20 cellular contexts compared by ENCODE assay signal in the genomic region with DNA sequence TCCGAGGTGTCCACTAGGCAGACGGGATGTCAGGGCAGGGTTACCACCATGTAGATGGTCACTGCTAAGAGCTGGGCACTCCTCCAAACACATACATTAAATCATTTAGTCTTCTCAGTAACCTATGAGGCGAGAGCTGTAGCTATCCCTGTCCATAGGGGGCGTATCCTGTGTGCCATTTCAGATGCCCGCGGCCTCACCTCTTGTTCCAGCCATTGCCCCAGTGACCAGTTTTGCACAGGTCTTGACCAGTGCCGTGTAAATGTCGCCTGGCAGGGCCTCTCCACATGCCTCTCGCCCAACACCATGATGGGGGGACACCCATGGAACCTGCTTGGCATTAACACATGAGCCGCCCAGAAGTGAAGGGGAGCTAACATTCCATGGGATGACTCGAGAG. TPM values are rescaled to one million over a fixed set of nuclear protein-coding genes. Genes with fewer than 3 reads are reported as not detected.
DNase-seq lines count a peak whose midpoint lies in the region; ATAC-seq, FAIRE-seq and TF ChIP-seq lines count a peak whose summit lies in the region.
"Had no signal": no experiment of that assay in that cellular context is flagged by ENCODE, and none has a peak within 500 bp of the region (broad histone marks: within the 10 kb centered on the region; RNA-seq: fewer than 3 reads in every experiment).

No MANE protein-coding gene starts in this region.

- H3K18ac ChIP-seq in H9 (ENCODE audit: insufficient read length, low read depth, low read length) (no peak overlapping the region), H1 (ENCODE audit: extremely low read depth, low read length) (no peak overlapping the region)

- H2BK5ac ChIP-seq in H9 (ENCODE audit: insufficient read length, low read length) (no peak overlapping the region), H1 (ENCODE audit: low read depth, low read length) (no peak overlapping the region)

- POLR2A ChIA-PET in H1 (lab: Charles Lee; ENCODE audit: partially characterized antibody): interaction anchor here (0.9 to 4.0 kb wide), 9 partner anchors 10 to 54 kb away, joined by 3 to 15 read pairs (median 4); no protein-coding TSS in a partner anchor

- H3K27me3 Mint-ChIP-seq in H9 (ENCODE audit: low read depth) (no peaks in the 10 kb centered on the region; the same call in 1 of the 2 replicates), nephron progenitor cell (ENCODE audit: low read depth, poor library complexity) (peaks cover 5% of the 10 kb centered on the region)
- no peaks in the 10 kb centered on the region for H3K27me3 Mint-ChIP-seq in effector memory CD8-positive, alpha-beta T cell

- H3K36me3 ChIP-seq in H1 (ENCODE audit: control insufficient read depth in 2 of 4, insufficient read depth in 4 of 4, low read length in 3 of 4): no peaks in the 10 kb centered on the region
- H3K36me3 ChIP-seq: BLaER1 had no signal

- no peak for ATAC-seq in effector memory CD8-positive, alpha-beta T cell (replicated peaks)
- ATAC-seq: CD8-positive, alpha-beta T cell; HCT116; K562 had no signal

- H3K9me3 ChIP-seq in H9 (ENCODE audit: control insufficient read depth, low read depth, low read length) (no peaks in the 10 kb centered on the region), H1 (ENCODE audit: insufficient read depth in 2 of 2, low read depth in 1 of 2, low read length in 1 of 2) (no peaks in the 10 kb centered on the region)
- H3K9me3 ChIP-seq: BLaER1 had no signal

- H2BK120ac ChIP-seq in H9 (ENCODE audit: low read depth, low read length, poor library complexity, severe bottlenecking): no peak overlapping the region
- H2BK120ac ChIP-seq in H1 (replicated peaks; ENCODE audit: low read depth, low read length): no peak overlapping the region

- no peaks in the 10 kb centered on the region for H3K27me3 ChIP-seq in H9 (ENCODE audit: insufficient read depth, low read length)
- 0 out of 7 replicates have a peak, but pooled peaks cover 0 to 2% (median 0%) of the 10 kb centered on the region in 4 experiments for H3K27me3 ChIP-seq in H1 (replicated peaks in 1 of 4; ENCODE audit: control insufficient read depth in 3 of 4, extremely low read depth in 1 of 4, insufficient read depth in 3 of 4, low read length in 3 of 4)
- H3K27me3 ChIP-seq: BLaER1 had no signal

- no peak for DNase-seq in H9
- no peak for DNase-seq in H1 (ENCODE audit: low read depth in 1 of 2, low spot score in 2 of 2)
- no peak for DNase-seq in nephron progenitor cell
- DNase-seq in nucleus accumbens (lab: John Stamatoyannopoulos, UW): no peak
- no peak for DNase-seq in NCI-H2196 (lab: John Stamatoyannopoulos, UW; ENCODE audit: unreplicated experiment)
- no peak for DNase-seq in effector memory CD8-positive, alpha-beta T cell
- DNase-seq in NCI-H524 (lab: John Stamatoyannopoulos, UW): no peak
- DNase-seq: CD8-positive, alpha-beta T cell; DMS53; NCI-H1105 treated with DMSO at 0.1 percent for 48 hours; NCI-H1694; NCI-H2081 treated with DMSO at 0.1 percent for 48 hours; NCI-H748 treated with DMSO at 0.1 percent for 48 hours; OCI-M1; SHP77 had no signal

- no peak overlapping the region for H3T11ph ChIP-seq in H9 (ENCODE audit: low read length)

- H3K27ac ChIP-seq in H9 (ENCODE audit: insufficient read length, low read depth, low read length) (no peak overlapping the region), H1 (ENCODE audit: low read depth, low read length) (no peak overlapping the region)
- H3K27ac ChIP-seq: BLaER1, SK-N-MC had no signal

- H3K23me2 ChIP-seq in H9 (ENCODE audit: insufficient read length, low read depth, low read length, poor library complexity, severe bottlenecking) (no peaks in the 10 kb centered on the region), H1 (ENCODE audit: low read depth, low read length) (no peaks in the 10 kb centered on the region; the same call in 1 of the 2 replicates)

- no peak overlapping the region for H3K4me3 ChIP-seq in H1 (ENCODE audit: extremely low read depth in 1 of 4, insufficient read depth in 2 of 4, low read depth in 3 of 4, low read length in 4 of 4)
- H3K4me3 ChIP-seq: BLaER1, K562, SK-N-MC had no signal

- no peak for TF ChIP-seq POLR2A in H1 (IDR thresholded peaks at IDR 0.05; ENCODE audit: control extremely low read depth in 1 of 2, low read depth in 2 of 2, low read length in 2 of 2)

- H3K14ac ChIP-seq in H9 (ENCODE audit: insufficient read depth, low read length) (no peak overlapping the region), H1 (ENCODE audit: insufficient read length) (no peak overlapping the region)

- H4K91ac ChIP-seq in H9 (ENCODE audit: insufficient read length, low read depth, low read length): no peak overlapping the region
- no peak overlapping the region for H4K91ac ChIP-seq in H1 (replicated peaks; ENCODE audit: insufficient read length, low read length)

- H3K79me1 ChIP-seq in H9 (ENCODE audit: insufficient read depth, low read depth, low read length, poor library complexity, severe bottlenecking): no peaks in the 10 kb centered on the region
- H3K79me1 ChIP-seq in H1 (ENCODE audit: low read depth, low read length): no peaks in the 10 kb centered on the region

- H3K27ac Mint-ChIP-seq in H9 (no peak overlapping the region; a peak in 1 of 7 replicates), nephron progenitor cell (peak overlapping the region; percentile 4)
- no peak overlapping the region for H3K27ac Mint-ChIP-seq in effector memory CD8-positive, alpha-beta T cell
- H3K27ac Mint-ChIP-seq: CD8-positive, alpha-beta T cell had no signal

- H2BK20ac ChIP-seq in H9 (ENCODE audit: low read depth, low read length, poor library complexity, severe bottlenecking) (no peak overlapping the region), H1 (ENCODE audit: low read length) (no peak overlapping the region)

- FAIRE-seq in H1 (lab: Jason Lieb, UNC): no peak
- FAIRE-seq: K562 had no signal

- H2AFZ ChIP-seq in H9 (ENCODE audit: low read length) (no peak overlapping the region), H1 (ENCODE audit: low read length) (no peak overlapping the region)

- H3K4me1 ChIP-seq in H9 (ENCODE audit: insufficient read depth, low read length) (peaks cover 9% of the 10 kb centered on the region; the same call in 1 of the 2 replicates), H1 (replicated peaks in 1 of 4; ENCODE audit: control insufficient read depth in 3 of 4, insufficient read depth in 4 of 4, low read length in 3 of 4) (peaks cover 0 to 9% (median 0%) of the 10 kb centered on the region in 4 experiments; a peak in 3 of 7 replicates)

- H2BK15ac ChIP-seq in H9 (ENCODE audit: low read depth, low read length) (no peak overlapping the region), H1 (ENCODE audit: low read length) (0 out of 2 replicates have a peak overlapping the region, but pooled peaks have one; percentile 50)

- TF ChIP-seq CTCF in GM12873 (IDR thresholded peaks at IDR 0.05; ENCODE audit: insufficient read depth, low read depth, low read length, missing control alignments) (peak; percentile 8), H9 (conservative IDR thresholded peaks at IDR 0.05) (peak; percentile 49), H1 (IDR thresholded peaks at IDR 0.05; ENCODE audit: control extremely low read depth in 1 of 3, insufficient read depth in 1 of 3, low read depth in 1 of 3, low read length in 3 of 3) (peak in 2 of 3 experiments; percentile 46 to 54; a peak in 3 of 4 replicates), nephron progenitor cell (IDR thresholded peaks at IDR 0.05) (no peak)

- no peak overlapping the region for H4K5ac ChIP-seq in H9 (ENCODE audit: insufficient read length, low read depth, low read length)
- no peak overlapping the region for H4K5ac ChIP-seq in H1 (ENCODE audit: insufficient read length, low read depth, low read length)

- no peaks in the 10 kb centered on the region for H3K79me2 ChIP-seq in H9 (ENCODE audit: insufficient read depth, low read length)
- H3K79me2 ChIP-seq in H1 (ENCODE audit: control insufficient read depth in 1 of 2, insufficient read depth in 2 of 2, low read length in 2 of 2): no peaks in the 10 kb centered on the region

- no peaks in the 10 kb centered on the region for H3K9me3 Mint-ChIP-seq in H9
- H3K9me3 Mint-ChIP-seq in nephron progenitor cell: no peaks in the 10 kb centered on the region
- no peaks in the 10 kb centered on the region for H3K9me3 Mint-ChIP-seq in effector memory CD8-positive, alpha-beta T cell
- H3K9me3 Mint-ChIP-seq: CD8-positive, alpha-beta T cell had no signal

- H3K4ac ChIP-seq in H9 (ENCODE audit: low read depth, low read length) (no peak overlapping the region), H1 (replicated peaks; ENCODE audit: insufficient read length, low read depth, low read length) (no peak overlapping the region)

- H4K8ac ChIP-seq in H9 (replicated peaks; ENCODE audit: insufficient read length, low read depth, low read length) (no peak overlapping the region), H1 (ENCODE audit: extremely low read depth, insufficient read depth, low read length) (no peak overlapping the region)

- H3K23ac ChIP-seq in H9 (ENCODE audit: insufficient read length, low read depth, low read length) (no peak overlapping the region), H1 (ENCODE audit: insufficient read length) (no peak overlapping the region)

- H2AK5ac ChIP-seq in H9 (ENCODE audit: insufficient read length, low read length) (no peak overlapping the region), H1 (ENCODE audit: low read depth, low read length) (no peak overlapping the region)

- H3K4me3 Mint-ChIP-seq in H9 (no peak overlapping the region), nephron progenitor cell (no peak overlapping the region)
- H3K4me3 Mint-ChIP-seq in effector memory CD8-positive, alpha-beta T cell: no peak overlapping the region
- H3K4me3 Mint-ChIP-seq: CD8-positive, alpha-beta T cell had no signal

- peak in 1 of 2 experiments; percentile 35; a peak in 2 of 4 replicates for TF ChIP-seq RAD21 in H1 (IDR thresholded peaks at IDR 0.05 in 1 of 2, conservative IDR thresholded peaks at IDR 0.05 in 1 of 2; ENCODE audit: low read depth in 2 of 2, low read length in 2 of 2)

- no CpG with 5 or more reads among the region's 11 CpGs for WGBS in H9 (ENCODE audit: extremely low coverage, insufficient read length, low lambda C conversion rate)
- WGBS in H1 (ENCODE audit: extremely low coverage in 1 of 2, insufficient coverage in 1 of 2, insufficient read length in 1 of 2, insufficient replicate concordance in 2 of 2, low coverage in 1 of 2, low lambda C conversion rate in 2 of 2, missing lambda C conversion rate in 1 of 2), 2 experiments: 84% methylated on average over 11 of the region's 11 CpGs; no CpG with 5 or more reads in 1 of the 2 experiments

- no peak overlapping the region for H3K9ac ChIP-seq in H9 (ENCODE audit: extremely low read depth, insufficient read length, low read length)
- H3K9ac ChIP-seq in H1 (replicated peaks in 1 of 4; ENCODE audit: extremely low read depth in 1 of 4, low read depth in 3 of 4, low read length in 3 of 4): no peak overlapping the region
- H3K9ac ChIP-seq: BLaER1 had no signal

- H3K4me1 Mint-ChIP-seq in H9 (peaks cover 20 to 28% of the 10 kb centered on the region in 2 experiments), nephron progenitor cell (peaks cover 48% of the 10 kb centered on the region)
- H3K4me1 Mint-ChIP-seq in effector memory CD8-positive, alpha-beta T cell (ENCODE audit: low read depth in 2 of 2): peaks cover 21 to 28% of the 10 kb centered on the region in 2 donors

- H3K36me3 Mint-ChIP-seq in H9 (ENCODE audit: insufficient read depth in 1 of 3, low read depth in 3 of 3) (no peaks in the 10 kb centered on the region), nephron progenitor cell (ENCODE audit: low read depth) (no peaks in the 10 kb centered on the region)
- no peaks in the 10 kb centered on the region for H3K36me3 Mint-ChIP-seq in effector memory CD8-positive, alpha-beta T cell (ENCODE audit: insufficient read depth)

- no peaks in the 10 kb centered on the region for H4K20me1 ChIP-seq in H9 (ENCODE audit: control insufficient read depth, insufficient read depth, insufficient read length)
- no peaks in the 10 kb centered on the region for H4K20me1 ChIP-seq in H1 (replicated peaks in 1 of 2; ENCODE audit: control insufficient read depth in 1 of 2, insufficient read depth in 2 of 2, low read length in 2 of 2)
- H4K20me1 ChIP-seq: BLaER1 had no signal

- no peak for TF ChIP-seq EP300 in H1 (IDR thresholded peaks at IDR 0.05; ENCODE audit: borderline replicate concordance in 1 of 2, low read depth in 2 of 2, low read length in 2 of 2)

- no peak overlapping the region for H3K56ac ChIP-seq in H9 (ENCODE audit: insufficient read length, low read depth, low read length)
- no peak overlapping the region for H3K56ac ChIP-seq in H1 (replicated peaks; ENCODE audit: insufficient read length, low read depth, low read length)

- CTCF ChIA-PET in H1 (lab: Charles Lee; ENCODE audit: partially characterized antibody): interaction anchor here (0.7 to 5.5 kb wide), 30 partner anchors 8 to 214 kb away, joined by 3 to 65 read pairs (median 4); no protein-coding TSS in a partner anchor

- H2BK12ac ChIP-seq in H9 (ENCODE audit: insufficient read length, low read depth, low read length) (no peak overlapping the region), H1 (ENCODE audit: low read depth, low read length) (no peak overlapping the region)

- no peak overlapping the region for H3K4me2 ChIP-seq in H9 (ENCODE audit: insufficient read depth, insufficient read length, low read length)
- H3K4me2 ChIP-seq in H1 (ENCODE audit: insufficient read depth in 1 of 2, low read depth in 2 of 2, low read length in 2 of 2): no peak overlapping the region

RNA-seq across cellular contexts. Expression of a gene that starts 20.8 kb away (rescaled TPM):
- 200 and 208 TPM in 2 replicates for total RNA-seq in H9 (2021)
- total RNA-seq in H1 (2021; fragmentation: NEBNext Ultra II Directional; extraction: Animal tissue kit (Norgen Biotek cat#: 25700)): 180 and 186 TPM in 2 replicates
- polyA plus RNA-seq in H1 (2011; rRNA removed): 121 and 223 TPM in 2 replicates
- 315 TPM for polyA plus RNA-seq in H1 (2011; cell fraction: cytosol; rRNA removed)
- 77.6 TPM for polyA plus RNA-seq in H1 (2011; cell fraction: nucleus; rRNA removed)
- 220 to 294 TPM (median 265 TPM) in 4 replicates for polyA plus RNA-seq in H1 (2012, experiment 1 of 2)
- polyA plus RNA-seq in H1 (2012, experiment 2 of 2): 56.5 TPM
- 426 TPM for polyA plus RNA-seq in H1 (2013, experiment 1 of 2)
- 449 TPM for polyA plus RNA-seq in H1 (2013, experiment 2 of 2)
- 60.9 and 61.3 TPM in 2 replicates for polyA minus RNA-seq in H1 (2011; rRNA and poly(A)+ RNA removed)
- polyA minus RNA-seq in H1 (2011; cell fraction: cytosol; rRNA and poly(A)+ RNA removed): 75.2 TPM
- 50.3 TPM for polyA minus RNA-seq in H1 (2011; cell fraction: nucleus; rRNA and poly(A)+ RNA removed)

RNA-seq across cellular contexts. Expression of a gene that starts 48.9 kb away (rescaled TPM):
- 13.2 and 15.0 TPM in 2 replicates for total RNA-seq in H9 (2021)
- total RNA-seq in H1 (2021; fragmentation: NEBNext Ultra II Directional; extraction: Animal tissue kit (Norgen Biotek cat#: 25700)): 24.2 and 30.9 TPM in 2 replicates
- polyA plus RNA-seq in H1 (2011; rRNA removed): 21.2 and 29.0 TPM in 2 replicates
- polyA plus RNA-seq in H1 (2011; cell fraction: cytosol; rRNA removed): 23.4 TPM
- polyA plus RNA-seq in H1 (2011; cell fraction: nucleus; rRNA removed): 28.4 TPM
- polyA plus RNA-seq in H1 (2012, experiment 1 of 2): 20.6 to 25.4 TPM (median 23.4 TPM) in 4 replicates
- 20.0 TPM for polyA plus RNA-seq in H1 (2012, experiment 2 of 2)
- polyA plus RNA-seq in H1 (2013, experiment 1 of 2): 9.5 TPM
- 9.4 TPM for polyA plus RNA-seq in H1 (2013, experiment 2 of 2)
- 36.9 and 38.5 TPM in 2 replicates for polyA minus RNA-seq in H1 (2011; rRNA and poly(A)+ RNA removed)
- 23.9 TPM for polyA minus RNA-seq in H1 (2011; cell fraction: cytosol; rRNA and poly(A)+ RNA removed)
- polyA minus RNA-seq in H1 (2011; cell fraction: nucleus; rRNA and poly(A)+ RNA removed): 28.7 TPM
